ENCODE assay signal across 8 cellular contexts in the genomic region with DNA sequence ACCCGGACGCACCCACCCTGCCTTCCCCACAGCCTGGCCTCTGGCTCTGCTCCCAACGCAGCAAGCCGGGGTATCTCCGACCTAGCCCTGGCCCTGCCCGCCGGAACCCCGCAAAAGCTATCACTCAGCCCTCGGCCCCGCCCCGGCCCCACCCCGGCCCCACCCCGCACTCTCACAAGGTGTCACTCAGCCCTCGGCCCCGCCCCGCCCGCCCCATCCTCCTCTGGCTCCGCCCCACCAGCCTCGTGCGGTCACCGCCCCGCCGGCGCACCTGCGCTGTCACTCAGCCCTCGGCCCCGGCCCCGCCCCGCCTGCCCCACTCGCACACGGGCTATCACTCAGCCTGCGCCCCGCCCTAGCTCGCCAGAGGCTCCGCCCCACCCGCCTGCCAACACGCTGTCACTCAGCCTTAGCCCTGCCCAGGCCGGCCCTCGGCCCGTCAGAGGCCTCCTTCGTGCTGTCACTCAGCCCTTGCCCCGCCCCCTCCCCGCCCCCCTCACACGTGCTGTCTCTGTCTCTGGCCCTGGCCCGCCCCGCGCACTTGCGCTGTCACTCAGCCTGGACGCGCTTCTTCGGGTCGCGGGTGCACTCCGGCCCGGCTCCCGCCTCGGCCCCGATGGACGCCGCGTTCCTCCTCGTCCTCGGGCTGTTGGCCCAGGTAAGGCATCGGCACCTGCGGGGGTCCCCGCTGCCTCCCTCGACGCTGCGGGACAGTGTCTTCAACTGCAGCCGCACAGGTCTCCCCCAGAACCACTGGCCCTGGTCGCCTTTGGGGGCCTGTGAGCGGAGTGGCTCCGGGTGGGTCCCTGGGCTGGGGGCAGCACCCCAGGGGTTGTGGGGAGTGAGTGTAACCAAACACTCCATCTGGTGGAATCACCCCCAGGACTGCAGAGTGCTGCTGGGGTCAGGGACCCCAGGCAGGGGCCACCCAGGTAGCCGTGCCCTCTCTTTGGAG. TPM values are rescaled to one million over a fixed set of nuclear protein-coding genes. Genes with fewer than 3 reads are reported as not detected.
A peak's percentile ranks its signal among the peaks of the same experiment; 100 is the strongest.
DNase-seq lines count a peak whose midpoint lies in the region; ATAC-seq and TF ChIP-seq lines count a peak whose summit lies in the region.

A gene with protein sequence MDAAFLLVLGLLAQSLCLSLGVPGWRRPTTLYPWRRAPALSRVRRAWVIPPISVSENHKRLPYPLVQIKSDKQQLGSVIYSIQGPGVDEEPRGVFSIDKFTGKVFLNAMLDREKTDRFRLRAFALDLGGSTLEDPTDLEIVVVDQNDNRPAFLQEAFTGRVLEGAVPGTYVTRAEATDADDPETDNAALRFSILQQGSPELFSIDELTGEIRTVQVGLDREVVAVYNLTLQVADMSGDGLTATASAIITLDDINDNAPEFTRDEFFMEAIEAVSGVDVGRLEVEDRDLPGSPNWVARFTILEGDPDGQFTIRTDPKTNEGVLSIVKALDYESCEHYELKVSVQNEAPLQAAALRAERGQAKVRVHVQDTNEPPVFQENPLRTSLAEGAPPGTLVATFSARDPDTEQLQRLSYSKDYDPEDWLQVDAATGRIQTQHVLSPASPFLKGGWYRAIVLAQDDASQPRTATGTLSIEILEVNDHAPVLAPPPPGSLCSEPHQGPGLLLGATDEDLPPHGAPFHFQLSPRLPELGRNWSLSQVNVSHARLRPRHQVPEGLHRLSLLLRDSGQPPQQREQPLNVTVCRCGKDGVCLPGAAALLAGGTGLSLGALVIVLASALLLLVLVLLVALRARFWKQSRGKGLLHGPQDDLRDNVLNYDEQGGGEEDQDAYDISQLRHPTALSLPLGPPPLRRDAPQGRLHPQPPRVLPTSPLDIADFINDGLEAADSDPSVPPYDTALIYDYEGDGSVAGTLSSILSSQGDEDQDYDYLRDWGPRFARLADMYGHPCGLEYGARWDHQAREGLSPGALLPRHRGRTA (plus strand): TSS at position 533 of the 955 bp plus-strand sequence. CDS start 84 bp downstream, at position 617.

- no peaks in the 10 kb centered on the region; the same call in 1 of the 2 replicates for H4K20me1 ChIP-seq in PC-9 (ENCODE audit: insufficient read depth)

- no peaks in the 10 kb centered on the region for H3K9me3 ChIP-seq in PC-9 (ENCODE audit: insufficient read depth, low read depth)

- peak within 1 kb of the TSS; percentile 71 for H3K4me3 Mint-ChIP-seq in Calu3 (ENCODE audit: low read depth, unreplicated experiment)
- peak within 1 kb of the TSS; percentile 72 to 74 for H3K4me3 Mint-ChIP-seq in activated T-cell treated with anti-CD3 and anti-CD28 coated beads, Interleukin-2, amount 50 U/mL, for 72 hours
- peak within 1 kb of the TSS; percentile 75 for H3K4me3 Mint-ChIP-seq in natural killer cell

- POLR2A ChIA-PET in PC-9 (lab: Charles Lee; ENCODE audit: unreplicated experiment): interaction anchor here (0.6 to 0.8 kb wide), 7 partner anchors 20 to 387 kb away, joined by 3 to 21 read pairs (median 9); a partner anchor contains a TSS

- H3K79me2 ChIP-seq in PC-9 (ENCODE audit: low read depth): no peaks in the 10 kb centered on the region

- peaks cover 32% of the 10 kb centered on the region for H3K27me3 ChIP-seq in PC-9 (ENCODE audit: insufficient read depth, low read depth)

- BruUV-seq in Calu3 (replicated peaks; lab: Mats Ljungman, UMichigan) (no TSS peak), PC-9 (replicated peaks; lab: Mats Ljungman, UMichigan) (no TSS peak)

- H3K4me2 ChIP-seq in PC-9: peak within 1 kb of the TSS; percentile 75

- DNase-seq in Calu3: peak; percentile 99
- peak; percentile 44 for DNase-seq in KG1 (lab: John Stamatoyannopoulos, UW)
- DNase-seq in PC-9: peak; percentile 86 to 96
- peak; percentile 97 for DNase-seq in activated T-cell treated with anti-CD3 and anti-CD28 coated beads, Interleukin-2, amount 50 U/mL, for 72 hours
- DNase-seq in fibroblast of gingiva (ENCODE audit: low read depth): peak; percentile 78
- peak; percentile 77 for DNase-seq in natural killer cell
- DNase-seq in stimulated activated CD8-positive, alpha-beta memory T cell treated with anti-CD3 and anti-CD28 coated beads, Interleukin-7, amount 100 ng/mL, for 48 hours (ENCODE audit: extremely low read depth in 1 of 2, low read depth in 1 of 2): peak; percentile 86 to 92

- H2AFZ ChIP-seq in PC-9: no peak within 1 kb of the TSS

- no peaks in the 10 kb centered on the region for H3K36me3 ChIP-seq in PC-9 (ENCODE audit: low read depth)

- CTCF ChIA-PET in Calu3 (lab: Charles Lee): interaction anchor here (0.6 to 1.3 kb wide), 9 partner anchors 16 to 545 kb away, joined by 3 to 5 read pairs (median 3); no protein-coding TSS in a partner anchor
- CTCF ChIA-PET in PC-9 (lab: Charles Lee): interaction anchor here (0.6 kb wide), 2 partner anchors 314 to 704 kb away, joined by 5 to 14 read pairs; no protein-coding TSS in a partner anchor

- intact Hi-C loops in Calu3 (cut with micrococcal nuclease; ENCODE audit: unreplicated experiment): loop anchor here (2.0 kb wide), 1 partner anchor 359 kb away; no protein-coding TSS in a partner anchor
- intact Hi-C loops in PC-9 (cut with micrococcal nuclease; ENCODE audit: unreplicated experiment): loop anchor here (10.0 kb wide), 1 partner anchor 717 kb away; a partner anchor contains a TSS
- intact Hi-C loops in natural killer cell (cut with micrococcal nuclease): loop anchor here (2.0 kb wide), 1 partner anchor 21 kb away; no protein-coding TSS in a partner anchor

- H3K4me1 ChIP-seq in PC-9 (replicated peaks; ENCODE audit: insufficient read depth): peaks cover 11% of the 10 kb centered on the region

- H3K4me1 Mint-ChIP-seq in Calu3 (ENCODE audit: low read depth, unreplicated experiment) (peaks cover 10% of the 10 kb centered on the region), natural killer cell (peaks cover 7 to 8% of the 10 kb centered on the region in 2 donors)
- peaks cover 8% of the 10 kb centered on the region for H3K4me1 Mint-ChIP-seq in activated T-cell treated with anti-CD3 and anti-CD28 coated beads, Interleukin-2, amount 50 U/mL, for 72 hours (ENCODE audit: low read depth)

- H3K36me3 Mint-ChIP-seq in Calu3 (ENCODE audit: insufficient read depth, unreplicated experiment) (peaks cover 15% of the 10 kb centered on the region), natural killer cell (no peaks in the 10 kb centered on the region)
- H3K36me3 Mint-ChIP-seq in activated T-cell treated with anti-CD3 and anti-CD28 coated beads, Interleukin-2, amount 50 U/mL, for 72 hours (ENCODE audit: insufficient read depth in 2 of 2): no peaks in the 10 kb centered on the region

- ATAC-seq in GM21737 (IDR thresholded peaks at IDR 0.05; ENCODE audit: unreplicated experiment): peak; percentile 76
- ATAC-seq in activated T-cell treated with anti-CD3 and anti-CD28 coated beads, Interleukin-2, amount 50 U/mL, for 72 hours (replicated peaks in 1 of 2): peak; percentile 93 to 94
- ATAC-seq in natural killer cell: peak; percentile 93 to 97 (median 95)

- H3K4me3 ChIP-seq in PC-9: peak within 1 kb of the TSS; percentile 46; the same call in 1 of the 2 replicates

- H3K27ac ChIP-seq in PC-9: no peak within 1 kb of the TSS

- no peak for TF ChIP-seq CTCF in Calu3 (IDR thresholded peaks at IDR 0.05; ENCODE audit: unreplicated experiment)
- no peak for TF ChIP-seq CTCF in PC-9 (conservative IDR thresholded peaks at IDR 0.05)
- TF ChIP-seq CTCF in natural killer cell (IDR thresholded peaks at IDR 0.05): no peak

- H3K9me3 Mint-ChIP-seq in Calu3 (ENCODE audit: low read depth, unreplicated experiment) (no peaks in the 10 kb centered on the region), natural killer cell (no peaks in the 10 kb centered on the region)
- no peaks in the 10 kb centered on the region for H3K9me3 Mint-ChIP-seq in activated T-cell treated with anti-CD3 and anti-CD28 coated beads, Interleukin-2, amount 50 U/mL, for 72 hours

- no peaks in the 10 kb centered on the region for H3K9me2 ChIP-seq in PC-9 (ENCODE audit: insufficient read depth)

- H3K27me3 Mint-ChIP-seq in Calu3 (ENCODE audit: unreplicated experiment) (peaks cover 68% of the 10 kb centered on the region), natural killer cell (ENCODE audit: low read depth in 2 of 2) (peaks cover 0 to 4% of the 10 kb centered on the region in 2 donors)
- peaks cover 7% of the 10 kb centered on the region for H3K27me3 Mint-ChIP-seq in activated T-cell treated with anti-CD3 and anti-CD28 coated beads, Interleukin-2, amount 50 U/mL, for 72 hours (ENCODE audit: low read depth)

- peaks cover 11% of the 10 kb centered on the region; the same call in 1 of the 2 replicates for H3F3A ChIP-seq in PC-9 (ENCODE audit: insufficient read depth, low read depth)

- H3K27ac Mint-ChIP-seq in Calu3 (ENCODE audit: unreplicated experiment): peak within 1 kb of the TSS; percentile 48
- no peak within 1 kb of the TSS for H3K27ac Mint-ChIP-seq in activated T-cell treated with anti-CD3 and anti-CD28 coated beads, Interleukin-2, amount 50 U/mL, for 72 hours
- H3K27ac Mint-ChIP-seq in natural killer cell: peak within 1 kb of the TSS in 1 of 2 donors; percentile 84

RNA-seq across cellular contexts. Expression of the gene that starts here (rescaled TPM):
- total RNA-seq in Calu3 (2022): not detected in 2 replicates
- not detected in 2 replicates for total RNA-seq in PC-9 (2021)
- total RNA-seq in activated T-cell treated with anti-CD3 and anti-CD28 coated beads, Interleukin-2, amount 50 U/mL, for 72 hours: not detected
- total RNA-seq in natural killer cell: under 1 TPM in 1 of 3 donors, not detected in 2; 0.20 TPM

Comparison
In these comparisons a context has a peak if more than half of its experiments do, and no peak if none do; other contexts are left out.
1. Peak in DNase-seq in Calu3; RNA of the gene not detected or under 1 TPM.
2. Peak in DNase-seq, H3K4me3 ChIP-seq and H3K4me2 ChIP-seq in PC-9; RNA of the gene not detected or under 1 TPM.
3. Peak in DNase-seq and ATAC-seq in activated T-cell treated with anti-CD3 and anti-CD28 coated beads, Interleukin-2, amount 50 U/mL, for 72 hours; RNA of the gene not detected or under 1 TPM.
4. Peak in DNase-seq and ATAC-seq in natural killer cell; RNA of the gene not detected or under 1 TPM.
5. DNase-seq: peak in every context shown above with its lines; median percentile 99 in Calu3; 97 in activated T-cell treated with anti-CD3 and anti-CD28 coated beads, Interleukin-2, amount 50 U/mL, for 72 hours; 91 in PC-9; 89 in stimulated activated CD8-positive, alpha-beta memory T cell treated with anti-CD3 and anti-CD28 coated beads, Interleukin-7, amount 100 ng/mL, for 48 hours; 78 in fibroblast of gingiva; 77 in natural killer cell; 44 in KG1.